15 cellular contexts compared by ENCODE assay signal in genomic region chr21:45254557-45254930, GRCh38. TPM values are rescaled to one million over a fixed set of nuclear protein-coding genes. Genes with fewer than 3 reads are reported as not detected.
DNase-seq lines count a peak whose midpoint lies in the region; ATAC-seq and TF ChIP-seq lines count a peak whose summit lies in the region.
"Had no signal": no experiment of that assay in that cellular context is flagged by ENCODE, and none has a peak within 500 bp of the region (broad histone marks: within the 10 kb centered on the region; RNA-seq: fewer than 3 reads in every experiment).

No MANE protein-coding gene starts in this region.

- TF ChIP-seq CTCF in MM.1S (IDR thresholded peaks at IDR 0.05; ENCODE audit: low read length) = no peak
- TF ChIP-seq CTCF in coronary artery (IDR thresholded peaks at IDR 0.05) = no peak
- TF ChIP-seq CTCF in endothelial cell (IDR thresholded peaks at IDR 0.05; ENCODE audit: unreplicated experiment) = no peak

- no peaks in the 10 kb centered on the region for H3F3A ChIP-seq in MM.1S (ENCODE audit: insufficient read depth, low read length)

- H3K79me2 ChIP-seq in MM.1S (ENCODE audit: low read length) = no peaks in the 10 kb centered on the region

- H3K9me3 Mint-ChIP-seq in memory B cell = no peaks in the 10 kb centered on the region
- H3K9me3 Mint-ChIP-seq in endothelial cell (ENCODE audit: unreplicated experiment) = no peaks in the 10 kb centered on the region

- peaks cover 3% of the 10 kb centered on the region for H3K36me3 Mint-ChIP-seq in memory B cell
- no peaks in the 10 kb centered on the region for H3K36me3 Mint-ChIP-seq in endothelial cell (ENCODE audit: low read depth, unreplicated experiment)
- H3K36me3 Mint-ChIP-seq: CD4-positive, alpha-beta memory T cell had no signal

- ATAC-seq in memory B cell (ENCODE audit: low read depth) = no peak

- H3K4me1 Mint-ChIP-seq in memory B cell (peaks cover 7% of the 10 kb centered on the region), endothelial cell (ENCODE audit: unreplicated experiment) (no peaks in the 10 kb centered on the region)

- H3K4me3 ChIP-seq in MM.1S (ENCODE audit: low read length) (no peak overlapping the region), coronary artery (no peak overlapping the region)
- H3K4me3 ChIP-seq: MG63 had no signal

- 0 out of 2 replicates have a peak overlapping the region, but pooled peaks have one; percentile 47 for H2AFZ ChIP-seq in MM.1S (ENCODE audit: low read length)

- H3K4me1 ChIP-seq in MM.1S (ENCODE audit: low read length) = peaks cover 6% of the 10 kb centered on the region; the same call in 1 of the 2 replicates
- H3K4me1 ChIP-seq: BE2C had no signal

- H3K9me3 ChIP-seq in MM.1S (replicated peaks; ENCODE audit: insufficient read depth, low read length) = no peaks in the 10 kb centered on the region
- H3K9me3 ChIP-seq: BE2C had no signal

- H3K27me3 Mint-ChIP-seq in memory B cell = peaks cover 10% of the 10 kb centered on the region
- no peaks in the 10 kb centered on the region for H3K27me3 Mint-ChIP-seq in endothelial cell (ENCODE audit: unreplicated experiment)

- DNase-seq in AG20443 (ENCODE audit: low spot score) = peak; percentile 3
- no peak for DNase-seq in MM.1S
- DNase-seq in coronary artery (ENCODE audit: low spot score) = peak; percentile 68
- DNase-seq in memory B cell (ENCODE audit: low spot score in 2 of 2) = no peak
- DNase-seq in SW480 (ENCODE audit: low spot score) = no peak
- no peak for DNase-seq in endothelial cell (ENCODE audit: low spot score)
- no peak for DNase-seq in NCI-H446 (lab: John Stamatoyannopoulos, UW)
- DNase-seq: ACHN, BE2C, MG63, NCI-H1105, NCI-H1694 treated with DMSO at 0.1 percent for 48 hours, NCI-H748 treated with DMSO at 0.1 percent for 48 hours, SIG-M5 had no signal

- no peaks in the 10 kb centered on the region for H4K20me1 ChIP-seq in MM.1S (ENCODE audit: insufficient read depth, low read length)

- peak overlapping the region; percentile 48; the same call in 1 of the 2 replicates for H3K4me2 ChIP-seq in MM.1S (ENCODE audit: low read depth, low read length)

- H3K27ac ChIP-seq in MM.1S (ENCODE audit: low read length) (no peak overlapping the region), coronary artery (no peak overlapping the region)

- H3K27ac Mint-ChIP-seq in memory B cell (no peak overlapping the region), endothelial cell (ENCODE audit: unreplicated experiment) (no peak overlapping the region)

- no peak overlapping the region for H3K9ac ChIP-seq in MM.1S (ENCODE audit: low read length)

- H3K36me3 ChIP-seq in MM.1S (replicated peaks; ENCODE audit: insufficient read depth, low read length) = no peaks in the 10 kb centered on the region
- H3K36me3 ChIP-seq: BE2C, MG63 had no signal

- H3K9me2 ChIP-seq in MM.1S (replicated peaks; ENCODE audit: insufficient read depth, low read length) = no peaks in the 10 kb centered on the region

- peak overlapping the region; percentile 43 for H3K4me3 Mint-ChIP-seq in memory B cell
- no peak overlapping the region for H3K4me3 Mint-ChIP-seq in endothelial cell (ENCODE audit: unreplicated experiment)

- H3K27me3 ChIP-seq in MM.1S (replicated peaks; ENCODE audit: insufficient read depth, low read length) = peaks cover 94% of the 10 kb centered on the region
- H3K27me3 ChIP-seq: BE2C, MG63 had no signal

RNA-seq across cellular contexts. Expression of gene POFUT2, which starts 33.2 kb away (rescaled TPM):
- total RNA-seq in endothelial cell (ENCODE audit: unreplicated experiment) = 37.8 TPM

Comparison
In these comparisons a context has a peak if more than half of its experiments do, and no peak if none do; other contexts are left out.
1. DNase-seq: peak in AG20443 (single experiment) and coronary artery (single experiment); none in MM.1S (single experiment), memory B cell (0 of 2), SW480 (single experiment), endothelial cell (single experiment) and NCI-H446 (0 of 2).